ENCODE assay signal across 1 cellular context in the genomic region with DNA sequence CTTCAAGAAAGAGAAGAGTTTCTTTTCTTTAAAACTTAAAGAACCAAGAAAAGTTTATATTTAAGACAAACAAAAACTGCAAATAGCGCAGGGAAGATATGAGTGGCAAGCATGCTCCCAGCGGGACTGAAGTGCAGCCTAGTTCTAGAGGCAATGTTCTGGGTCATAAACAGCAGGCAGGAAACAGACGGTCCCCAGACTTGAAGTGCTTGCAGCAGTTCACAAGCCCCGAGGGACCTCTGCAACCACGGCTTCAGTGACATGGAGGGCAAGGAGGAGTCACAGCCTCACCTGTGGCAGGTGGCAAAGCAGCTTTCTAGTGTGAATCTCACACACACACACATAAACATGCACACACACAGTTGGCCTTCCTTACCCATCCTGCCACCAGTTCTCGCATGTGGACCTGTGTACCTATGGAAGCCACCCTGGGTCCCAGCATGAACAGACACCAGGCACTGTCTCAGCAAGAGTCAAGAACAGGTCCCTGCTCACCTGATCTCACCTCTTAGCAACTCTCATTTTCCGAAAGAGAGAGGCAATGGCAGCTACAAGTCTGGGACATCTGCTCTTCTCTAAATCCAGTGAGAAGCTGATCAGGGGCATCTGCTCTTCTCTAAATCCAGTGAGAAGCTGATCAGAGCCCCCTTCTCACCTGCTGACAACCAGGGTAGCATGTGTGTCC.
TF ChIP-seq lines count a peak whose summit lies in the region.

No MANE protein-coding gene starts in this region.

TF ChIP-seq in WTC11, 78 proteins besides CTCF, POLR2A, EP300 and RAD21 (continued from another document):
- TF ChIP-seq, protein P1, sequence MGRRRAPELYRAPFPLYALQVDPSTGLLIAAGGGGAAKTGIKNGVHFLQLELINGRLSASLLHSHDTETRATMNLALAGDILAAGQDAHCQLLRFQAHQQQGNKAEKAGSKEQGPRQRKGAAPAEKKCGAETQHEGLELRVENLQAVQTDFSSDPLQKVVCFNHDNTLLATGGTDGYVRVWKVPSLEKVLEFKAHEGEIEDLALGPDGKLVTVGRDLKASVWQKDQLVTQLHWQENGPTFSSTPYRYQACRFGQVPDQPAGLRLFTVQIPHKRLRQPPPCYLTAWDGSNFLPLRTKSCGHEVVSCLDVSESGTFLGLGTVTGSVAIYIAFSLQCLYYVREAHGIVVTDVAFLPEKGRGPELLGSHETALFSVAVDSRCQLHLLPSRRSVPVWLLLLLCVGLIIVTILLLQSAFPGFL (CRISPR knock-in tag; IDR thresholded peaks at IDR 0.05; ENCODE audit: borderline replicate concordance) = no peak
- TF ChIP-seq, protein P2, sequence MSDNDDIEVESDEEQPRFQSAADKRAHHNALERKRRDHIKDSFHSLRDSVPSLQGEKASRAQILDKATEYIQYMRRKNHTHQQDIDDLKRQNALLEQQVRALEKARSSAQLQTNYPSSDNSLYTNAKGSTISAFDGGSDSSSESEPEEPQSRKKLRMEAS (CRISPR knock-in tag; IDR thresholded peaks at IDR 0.05) = no peak
- TF ChIP-seq GABPB1 (CRISPR knock-in tag; IDR thresholded peaks at IDR 0.05) (no peak), ETV6 (CRISPR knock-in tag; IDR thresholded peaks at IDR 0.05) (no peak), FOXP4 (CRISPR knock-in tag; IDR thresholded peaks at IDR 0.05) (no peak), E2F4 (CRISPR knock-in tag; IDR thresholded peaks at IDR 0.05; ENCODE audit: borderline replicate concordance, low read depth) (no peak), NFE2L1 (CRISPR knock-in tag; IDR thresholded peaks at IDR 0.05) (no peak), ZNF263 (CRISPR knock-in tag; IDR thresholded peaks at IDR 0.05; ENCODE audit: low read depth) (no peak)
